Comparison of ENCODE assay signal across 8 cellular contexts in genomic region chr7:47088329-47089067, GRCh38.
DNase-seq lines count a peak whose midpoint lies in the region; ATAC-seq and TF ChIP-seq lines count a peak whose summit lies in the region.

No MANE protein-coding gene starts in this region.

- CTCF ChIA-PET in CD4-positive, alpha-beta T cell (lab: Charles Lee): no interaction called here

- no peak overlapping the region for H3K4me3 ChIP-seq in brain microvascular endothelial cell (ENCODE audit: low read depth, low read length)

- H3K36me3 ChIP-seq in brain microvascular endothelial cell (replicated peaks): no peaks in the 10 kb centered on the region

- no peak for DNase-seq in CD4-positive, alpha-beta T cell
- DNase-seq in NCI-H774 (lab: John Stamatoyannopoulos, UW) (peak; percentile 17), brain microvascular endothelial cell (peak; percentile 63), inferior parietal cortex (ENCODE audit: extremely low spot score) (peak; percentile 73)
- peak; percentile 30 for DNase-seq in stimulated activated CD8-positive, alpha-beta memory T cell treated with anti-CD3 and anti-CD28 coated beads, Interleukin-4, amount 100 ng/mL, for 48 hours

- peaks cover 11% of the 10 kb centered on the region for H3K27me3 Mint-ChIP-seq in CD4-positive, alpha-beta T cell

- H3K27me3 ChIP-seq in CD4-positive, alpha-beta T cell (ENCODE audit: control insufficient read depth, insufficient read depth, low read length): peaks cover 4% of the 10 kb centered on the region
- H3K27me3 ChIP-seq in brain microvascular endothelial cell (replicated peaks): no peaks in the 10 kb centered on the region

- intact Hi-C loops in CD4-positive, alpha-beta T cell (cut with DNase I, micrococcal nuclease): loop anchor here (1.0 to 2.0 kb wide), 3 partner anchors 1171 to 1198 kb away; no protein-coding TSS in a partner anchor

- in situ Hi-C loops in brain microvascular endothelial cell (cut with HindIII; ENCODE audit: low pct_ligation_motif_present, low sequenced_read_pairs): loop anchor here (25.0 kb wide), 1 partner anchor 726 kb away; no protein-coding TSS in a partner anchor

- ATAC-seq in CD4-positive, alpha-beta T cell (ENCODE audit: poor library complexity): no peak
- ATAC-seq in GM18498 (IDR thresholded peaks at IDR 0.05; ENCODE audit: unreplicated experiment) (peak; percentile 77), HG03095 (IDR thresholded peaks at IDR 0.05; ENCODE audit: unreplicated experiment) (peak; percentile 72), GM21576 (IDR thresholded peaks at IDR 0.05; ENCODE audit: unreplicated experiment) (no peak)

- no peak overlapping the region for H3K4me3 Mint-ChIP-seq in CD4-positive, alpha-beta T cell

- no peaks in the 10 kb centered on the region for H3K4me1 Mint-ChIP-seq in CD4-positive, alpha-beta T cell (ENCODE audit: low read depth)

- H3K27ac Mint-ChIP-seq in CD4-positive, alpha-beta T cell: no peak overlapping the region

- H3K27ac ChIP-seq in CD4-positive, alpha-beta T cell (ENCODE audit: low read depth, low read length): no peak overlapping the region
- no peak overlapping the region for H3K27ac ChIP-seq in brain microvascular endothelial cell

- POLR2A ChIA-PET in CD4-positive, alpha-beta T cell (lab: Charles Lee): no interaction called here

- peak; percentile 68 for TF ChIP-seq CTCF in CD4-positive, alpha-beta T cell (IDR thresholded peaks at IDR 0.05)
- peak; percentile 83 for TF ChIP-seq CTCF in brain microvascular endothelial cell (IDR thresholded peaks at IDR 0.05; ENCODE audit: low read depth, low read length, missing control alignments)

- H3K9me3 ChIP-seq in CD4-positive, alpha-beta T cell (ENCODE audit: control insufficient read depth, low read length): no peaks in the 10 kb centered on the region

- no peaks in the 10 kb centered on the region for H3K36me3 Mint-ChIP-seq in CD4-positive, alpha-beta T cell (ENCODE audit: low read depth)

- H3K9me3 Mint-ChIP-seq in CD4-positive, alpha-beta T cell: no peaks in the 10 kb centered on the region

Comparison
In these comparisons a context has a peak if more than half of its experiments do, and no peak if none do; other contexts are left out.
1. ATAC-seq: peak in GM18498 (single experiment) and HG03095 (single experiment); none in CD4-positive, alpha-beta T cell (single experiment) and GM21576 (single experiment).
2. DNase-seq: peak in NCI-H774 (single experiment), brain microvascular endothelial cell (single experiment), inferior parietal cortex (single experiment) and stimulated activated CD8-positive, alpha-beta memory T cell treated with anti-CD3 and anti-CD28 coated beads, Interleukin-4, amount 100 ng/mL, for 48 hours (single experiment); none in CD4-positive, alpha-beta T cell (0 of 10).